Comparison of ENCODE assay signal across 14 cellular contexts in the genomic region with DNA sequence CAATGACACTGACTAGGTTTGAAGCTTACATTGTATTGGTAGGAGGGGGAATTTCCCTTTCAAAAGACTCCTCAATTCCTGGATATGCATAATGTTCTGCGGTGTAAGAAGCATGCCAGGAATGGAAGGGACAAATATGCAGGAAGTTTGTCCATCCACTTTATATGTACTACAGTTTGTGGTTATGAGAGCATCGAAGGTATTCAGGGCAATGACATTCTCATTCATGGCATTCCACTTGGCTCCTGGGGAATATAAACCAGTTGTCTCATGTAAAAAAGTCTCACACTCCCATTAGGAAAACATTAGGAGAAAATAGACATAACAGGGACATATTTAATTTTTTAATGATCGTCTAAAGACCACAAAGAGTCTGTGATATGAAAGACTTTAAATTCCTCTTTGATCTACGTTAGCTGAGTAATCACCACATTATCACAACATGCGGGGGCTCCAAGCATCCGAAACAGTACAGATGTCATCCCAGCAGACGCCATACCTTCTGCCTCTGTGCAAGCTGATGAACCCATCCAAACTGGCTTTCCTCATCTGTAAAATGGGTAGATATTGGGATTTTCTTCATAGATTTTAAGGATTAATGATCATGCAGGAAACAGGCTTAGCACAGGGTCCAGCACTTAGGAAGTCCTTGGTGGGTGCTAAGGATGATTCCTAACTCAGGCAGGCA.
DNase-seq lines count a peak whose midpoint lies in the region; ATAC-seq, FAIRE-seq and TF ChIP-seq lines count a peak whose summit lies in the region.
"Had no signal": no experiment of that assay in that cellular context is flagged by ENCODE, and none has a peak within 500 bp of the region (broad histone marks: within the 10 kb centered on the region; RNA-seq: fewer than 3 reads in every experiment).

No MANE protein-coding gene starts in this region.

- in situ Hi-C loops in astrocyte of the cerebellum (cut with HindIII; ENCODE audit: low sequenced_read_pairs), result no loop called here

- no peaks in the 10 kb centered on the region for H3K36me3 ChIP-seq in ACC112 (ENCODE audit: insufficient read depth, low read length)
- H3K36me3 ChIP-seq in keratinocyte (ENCODE audit: control insufficient read depth in 2 of 2, extremely low read depth in 1 of 2, insufficient read depth in 2 of 2, low read length in 2 of 2), result no peaks in the 10 kb centered on the region
- H3K36me3 ChIP-seq in heart right ventricle, result no peaks in the 10 kb centered on the region

- H4K20me1 ChIP-seq in keratinocyte (ENCODE audit: control insufficient read depth, extremely low read depth, insufficient read depth, low read length), result no peaks in the 10 kb centered on the region

- no peak overlapping the region for H3K9ac ChIP-seq in keratinocyte (ENCODE audit: control insufficient read depth, extremely low read depth, insufficient read depth, low read length)

- peak; percentile 50 for DNase-seq in HK-2 (ENCODE audit: unreplicated experiment)
- DNase-seq in astrocyte of the cerebellum (ENCODE audit: low read depth), result peak; percentile 94
- DNase-seq in keratinocyte (ENCODE audit: low read depth, low spot score), result no peak
- DNase-seq in stimulated activated CD4-positive, alpha-beta T cell treated with anti-CD3 and anti-CD28 coated beads, Interleukin-2, amount 100 ng/mL, for 24 hours, result no peak
- DNase-seq in heart right ventricle, result no peak
- DNase-seq: kidney; OCI-M1; stimulated activated CD4-positive, alpha-beta T cell treated with anti-CD3 and anti-CD28 coated beads, Interleukin-1b, Interleukin-23, amount 100 ng/mL, for 48 hours; stimulated activated naive CD8-positive, alpha-beta T cell treated with anti-CD3 and anti-CD28 coated beads, Interleukin-15, Interleukin-2, amounts not matched to agents 100 U/mL and 50 U/mL, for 24 hours had no signal

- H3K27me3 ChIP-seq in ACC112 (ENCODE audit: insufficient read depth, low read length) (no peaks in the 10 kb centered on the region), keratinocyte (ENCODE audit: control insufficient read depth, extremely low read depth, insufficient read depth, low read length) (no peaks in the 10 kb centered on the region), heart right ventricle (no peaks in the 10 kb centered on the region)

- no peak for TF ChIP-seq CTCF in astrocyte of the cerebellum (IDR thresholded peaks at IDR 0.05; ENCODE audit: low read depth, low read length, missing control alignments)
- TF ChIP-seq CTCF in keratinocyte (optimal IDR thresholded peaks at IDR 0.05 in 1 of 3, IDR thresholded peaks at IDR 0.05 in 1 of 3, conservative IDR thresholded peaks at IDR 0.05 in 1 of 3; ENCODE audit: extremely low read depth in 1 of 3, insufficient read depth in 2 of 3, low read length in 3 of 3), result no peak
- no peak for TF ChIP-seq CTCF in heart right ventricle (IDR thresholded peaks at IDR 0.05)

- intact Hi-C loops in heart right ventricle (cut with DNase I), result no loop called here

- WGBS in heart right ventricle, 2 donors, result 83% methylated on average over 7 of the region's 7 CpGs

- no peaks in the 10 kb centered on the region for H3K9me1 ChIP-seq in keratinocyte (ENCODE audit: control insufficient read depth, extremely low read depth, insufficient read depth, low read length)

- H3K79me2 ChIP-seq in ACC112 (ENCODE audit: control insufficient read depth, insufficient read depth, low read length, unreplicated experiment), result no peaks in the 10 kb centered on the region
- H3K79me2 ChIP-seq in keratinocyte (ENCODE audit: control insufficient read depth, insufficient read depth, low read length), result no peaks in the 10 kb centered on the region

- H3K4me1 ChIP-seq in ACC112 (ENCODE audit: control insufficient read depth, insufficient read depth, low read length, unreplicated experiment) (peaks cover 44% of the 10 kb centered on the region), keratinocyte (ENCODE audit: control insufficient read depth, extremely low read depth, insufficient read depth, low read length) (peaks cover 29% of the 10 kb centered on the region), heart right ventricle (no peaks in the 10 kb centered on the region)

- H3K4me2 ChIP-seq in keratinocyte (ENCODE audit: control insufficient read depth, extremely low read depth, insufficient read depth, low read depth, low read length), result no peak overlapping the region

- dilution Hi-C loops in keratinocyte (cut with MboI; ENCODE audit: extremely low pct_ligation_motif_present, low sequenced_read_pairs), result no loop called here

- ATAC-seq in heart right ventricle (no peak), HG03432 (IDR thresholded peaks at IDR 0.05; ENCODE audit: unreplicated experiment) (no peak)
- ATAC-seq in activated CD4-positive, CD25-positive, alpha-beta regulatory T cell treated with anti-CD3 and anti-CD28 coated beads, Interleukin-2, amount 50 U/mL, for 24 hours, result no peak
- ATAC-seq: stimulated activated naive CD8-positive, alpha-beta T cell treated with anti-CD3 and anti-CD28 coated beads, Interleukin-15, Interleukin-2, amounts not matched to agents 100 U/mL and 50 U/mL, for 24 hours had no signal

- H2AFZ ChIP-seq in ACC112 (ENCODE audit: low read length, unreplicated experiment) (no peak overlapping the region), keratinocyte (ENCODE audit: control insufficient read depth, low read length) (no peak overlapping the region)

- H3K4me3 ChIP-seq in ACC112 (ENCODE audit: low read depth, low read length) (no peak overlapping the region; the same call in 1 of the 2 replicates), astrocyte of the cerebellum (ENCODE audit: low read depth, low read length) (no peak overlapping the region), keratinocyte (ENCODE audit: control insufficient read depth in 2 of 3, extremely low read depth in 1 of 3, insufficient read depth in 2 of 3, low read depth in 1 of 3, low read length in 3 of 3) (no peak overlapping the region), heart right ventricle (no peak overlapping the region)

- peak; percentile 89 for FAIRE-seq in keratinocyte (lab: Jason Lieb, UNC)
- FAIRE-seq: endothelial cell of umbilical vein, H1, kidney had no signal

- H3K9me3 ChIP-seq in keratinocyte (ENCODE audit: control insufficient read depth, low read depth, low read length), result no peaks in the 10 kb centered on the region
- no peaks in the 10 kb centered on the region for H3K9me3 ChIP-seq in heart right ventricle

- peak overlapping the region; percentile 97 for H3K27ac ChIP-seq in ACC112 (ENCODE audit: low read depth, low read length)
- peak overlapping the region; percentile 80 for H3K27ac ChIP-seq in keratinocyte (ENCODE audit: control insufficient read depth, insufficient read depth, low read length)
- no peak overlapping the region for H3K27ac ChIP-seq in heart right ventricle

Comparison
In these comparisons a context has a peak if more than half of its experiments do, and no peak if none do; other contexts are left out.
1. H3K27ac ChIP-seq: peak in ACC112 (single experiment) and keratinocyte (single experiment); none in heart right ventricle (0 of 10).
2. DNase-seq: peak in HK-2 (single experiment) and astrocyte of the cerebellum (single experiment); none in keratinocyte (single experiment), stimulated activated CD4-positive, alpha-beta T cell treated with anti-CD3 and anti-CD28 coated beads, Interleukin-2, amount 100 ng/mL, for 24 hours (0 of 2) and heart right ventricle (0 of 2).